Comparison of ENCODE assay signal across 29 cellular contexts in the genomic region with DNA sequence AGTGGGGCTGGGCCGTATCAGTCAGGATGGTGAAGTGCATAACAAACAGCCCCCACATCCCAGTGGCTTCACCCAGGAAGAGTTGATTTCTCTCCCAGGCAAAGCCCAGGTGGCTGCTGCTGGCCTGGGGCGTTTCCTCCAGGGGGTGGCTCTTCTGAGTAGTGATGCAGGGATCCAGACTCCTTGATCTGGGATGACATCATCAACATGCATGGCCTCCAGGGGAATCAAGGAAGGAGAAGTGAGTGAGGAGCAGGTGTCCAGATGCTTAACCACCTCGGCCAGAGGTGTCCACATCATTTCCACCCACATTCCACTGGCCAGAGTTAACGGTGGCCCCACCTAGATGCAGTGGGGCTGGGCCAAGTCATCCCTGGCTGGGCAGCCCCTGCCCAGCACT.
"Had no signal": no experiment of that assay in that cellular context is flagged by ENCODE, and none has a peak within 500 bp of the region (broad histone marks: within the 10 kb centered on the region; RNA-seq: fewer than 3 reads in every experiment).

No MANE protein-coding gene starts in this region.

- H3K4me3 ChIP-seq: adrenal gland, MG63, SJCRH30, SK-N-MC had no signal

- DNase-seq: activated CD4-positive, alpha-beta memory T cell treated with anti-CD3 and anti-CD28 coated beads, Interleukin-2, amount 10 ng/mL, durations not matched to agents 7 days and 5 days; activated CD4-positive, alpha-beta T cell treated with anti-CD3 and anti-CD28 coated beads for 1 hour; activated CD4-positive, alpha-beta T cell treated with anti-CD3 and anti-CD28 coated beads for 48 hours; activated CD4-positive, CD25-positive, alpha-beta regulatory T cell; activated CD8-positive, alpha-beta memory T cell treated with anti-CD3 and anti-CD28 coated beads for 24 hours; activated CD8-positive, alpha-beta memory T cell treated with anti-CD3 and anti-CD28 coated beads, Interleukin-2, amount 10 ng/mL, durations not matched to agents 7 days and 5 days; activated CD8-positive, alpha-beta memory T cell treated with anti-CD3 and anti-CD28 coated beads, Interleukin-2, amount 50 U/mL, for 48 hours; activated effector memory CD4-positive, alpha-beta T cell treated with anti-CD3 and anti-CD28 coated beads, Interleukin-2, amount 50 U/mL, for 16 hours; activated naive CD4-positive, alpha-beta T cell; activated T-cell treated with anti-CD3 and anti-CD28 coated beads, Interleukin-2, amount 50 U/mL, for 72 hours; adrenal gland; aorta; Kasumi-1; KG1; MG63; NCI-H1048; NCI-H1105 treated with DMSO at 0.1 percent for 48 hours; NCI-H1436 treated with DMSO at 0.1 percent for 48 hours; NCI-H1694 treated with DMSO at 0.1 percent for 48 hours; NCI-H2029; NCI-H345; NCI-H524 treated with DMSO at 0.1 percent for 48 hours; SHP77; SJCRH30; T1000; WERI-Rb-1 had no signal

- H3K4me1 ChIP-seq: adrenal gland, SJCRH30 had no signal

- H3K27me3 ChIP-seq: adrenal gland, MG63 had no signal

- H3K27ac ChIP-seq: adrenal gland, SJCRH30, SK-N-MC, WERI-Rb-1 had no signal

- ATAC-seq: activated CD8-positive, alpha-beta memory T cell treated with anti-CD3 and anti-CD28 coated beads, Interleukin-2, amount 10 ng/mL, durations not matched to agents 7 days and 5 days; activated T-cell treated with anti-CD3 and anti-CD28 coated beads, Interleukin-2, amount 50 U/mL, for 72 hours; activated T-helper 17 cell treated with anti-CD3 and anti-CD28 coated beads, Interleukin-2, amount 50 U/mL, for 72 hours; Panc1 had no signal

- H3K9me3 ChIP-seq: adrenal gland, MG63, SJCRH30 had no signal

- H3K36me3 ChIP-seq: adrenal gland, MG63, SJCRH30, WERI-Rb-1 had no signal
